Comparison of ENCODE assay signal across 8 cellular contexts in the genomic region with DNA sequence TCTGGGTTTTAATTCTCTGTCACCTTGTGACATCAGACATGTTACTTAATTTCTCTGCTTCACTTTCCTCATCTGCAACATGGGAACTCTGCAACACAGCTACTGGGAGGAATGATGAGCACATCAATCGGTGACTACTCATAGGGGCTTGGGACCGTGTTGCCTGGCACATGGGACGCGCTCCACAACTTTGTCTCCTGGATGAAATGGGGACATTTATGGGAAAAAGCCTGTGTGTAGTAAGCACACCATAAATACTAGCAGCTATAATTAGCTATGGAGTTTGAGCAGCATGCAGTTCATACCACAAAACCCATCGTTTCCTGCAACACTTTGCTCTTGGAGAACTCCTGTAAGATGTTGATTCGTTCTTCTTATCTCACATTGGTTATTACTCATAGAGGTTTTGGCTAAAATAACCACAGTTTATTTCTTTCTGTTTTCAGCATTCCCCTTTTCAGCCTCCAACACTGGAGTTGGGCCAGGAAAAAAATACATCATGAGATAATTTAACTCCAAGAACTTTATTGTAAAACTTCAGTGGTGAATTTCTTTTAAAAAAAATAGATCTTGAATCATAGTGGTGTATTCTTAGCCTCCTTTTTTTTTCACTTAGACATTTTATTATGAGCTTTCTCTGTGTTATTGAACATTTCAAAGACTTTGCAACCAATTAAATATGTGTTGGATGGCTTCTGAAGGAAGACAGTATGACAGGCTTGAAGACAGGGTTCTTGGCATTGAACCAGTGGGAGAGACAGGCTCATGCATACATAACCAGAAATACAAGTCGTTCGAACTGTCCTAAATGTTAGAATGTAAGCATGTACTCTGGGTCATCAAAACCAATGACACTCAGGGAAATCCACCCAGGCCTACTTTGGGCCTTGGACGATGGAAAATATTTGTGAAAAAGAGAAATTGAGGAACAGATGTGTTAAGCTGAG.
A peak's percentile ranks its signal among the peaks of the same experiment; 100 is the strongest.
DNase-seq lines count a peak whose midpoint lies in the region; ATAC-seq, FAIRE-seq and TF ChIP-seq lines count a peak whose summit lies in the region.

No MANE protein-coding gene starts in this region.

- peak overlapping the region; percentile 66 for H3K27ac Mint-ChIP-seq in activated CD4-positive, alpha-beta memory T cell treated with anti-CD3 and anti-CD28 coated beads for 36 hours
- peak overlapping the region; percentile 96 for H3K27ac Mint-ChIP-seq in stimulated activated naive CD8-positive, alpha-beta T cell treated with anti-CD3 and anti-CD28 coated beads, Interleukin-15, Interleukin-2, amounts not matched to agents 100 ng/mL and 50 ng/mL, for 24 hours

- no peaks in the 10 kb centered on the region for H3K27me3 ChIP-seq in heart right ventricle

- H3K9me3 Mint-ChIP-seq in activated CD4-positive, alpha-beta memory T cell treated with anti-CD3 and anti-CD28 coated beads for 36 hours, result no peaks in the 10 kb centered on the region
- peaks cover 12% of the 10 kb centered on the region for H3K9me3 Mint-ChIP-seq in stimulated activated naive CD8-positive, alpha-beta T cell treated with anti-CD3 and anti-CD28 coated beads, Interleukin-15, Interleukin-2, amounts not matched to agents 100 ng/mL and 50 ng/mL, for 24 hours

- peaks cover 0 to 34% (median 0%) of the 10 kb centered on the region in 9 donors for H3K36me3 ChIP-seq in heart right ventricle

- CTCF ChIA-PET in activated CD4-positive, alpha-beta memory T cell treated with anti-CD3 and anti-CD28 coated beads for 36 hours (lab: Charles Lee), result interaction anchor here (0.9 to 1.5 kb wide), 8 partner anchors 10 to 144 kb away, joined by 3 to 5 read pairs (median 4); no protein-coding TSS in a partner anchor

- peak overlapping the region in 8 of 10 donors; percentile 5 to 83 (median 66) for H3K27ac ChIP-seq in heart right ventricle

- POLR2A ChIA-PET in activated CD4-positive, alpha-beta memory T cell treated with anti-CD3 and anti-CD28 coated beads for 36 hours (lab: Charles Lee), result interaction anchor here (1.0 to 1.7 kb wide), 4 partner anchors 20 to 91 kb away, joined by 3 to 6 read pairs (median 3); no protein-coding TSS in a partner anchor

- no peak for FAIRE-seq in GM19239 (lab: Jason Lieb, UNC)

- H3K4me1 ChIP-seq in heart right ventricle, result peaks cover 0 to 71% (median 18%) of the 10 kb centered on the region in 9 donors

- DNase-seq in COLO829 (ENCODE audit: low spot score) (peak; percentile 56), heart right ventricle (peak in 1 of 2 donors; percentile 38), NCI-H146 (lab: John Stamatoyannopoulos, UW) (no peak), GM19239 (ENCODE audit: insufficient read length, low spot score) (no peak), NCI-H2196 (lab: John Stamatoyannopoulos, UW; ENCODE audit: unreplicated experiment) (no peak)
- peak; percentile 34 for DNase-seq in activated CD4-positive, alpha-beta memory T cell treated with anti-CD3 and anti-CD28 coated beads for 36 hours

- intact Hi-C loops in activated CD4-positive, alpha-beta memory T cell treated with anti-CD3 and anti-CD28 coated beads for 36 hours (cut with micrococcal nuclease), result loop anchor here (1.0 to 5.0 kb wide), 6 partner anchors 9 to 245 kb away; no protein-coding TSS in a partner anchor
- intact Hi-C loops in heart right ventricle (cut with DNase I), result no loop called here

- H3K27me3 Mint-ChIP-seq in activated CD4-positive, alpha-beta memory T cell treated with anti-CD3 and anti-CD28 coated beads for 36 hours, result no peaks in the 10 kb centered on the region
- H3K27me3 Mint-ChIP-seq in stimulated activated naive CD8-positive, alpha-beta T cell treated with anti-CD3 and anti-CD28 coated beads, Interleukin-15, Interleukin-2, amounts not matched to agents 100 ng/mL and 50 ng/mL, for 24 hours, result no peaks in the 10 kb centered on the region

- no peaks in the 10 kb centered on the region for H3K36me3 Mint-ChIP-seq in activated CD4-positive, alpha-beta memory T cell treated with anti-CD3 and anti-CD28 coated beads for 36 hours
- H3K36me3 Mint-ChIP-seq in stimulated activated naive CD8-positive, alpha-beta T cell treated with anti-CD3 and anti-CD28 coated beads, Interleukin-15, Interleukin-2, amounts not matched to agents 100 ng/mL and 50 ng/mL, for 24 hours (ENCODE audit: low read depth), result peaks cover 81% of the 10 kb centered on the region

- WGBS in heart right ventricle, 2 donors, result 49 to 52% methylated on average over 9 of the region's 9 CpGs

- peaks cover 69% of the 10 kb centered on the region for H3K4me1 Mint-ChIP-seq in activated CD4-positive, alpha-beta memory T cell treated with anti-CD3 and anti-CD28 coated beads for 36 hours (ENCODE audit: low read depth)
- H3K4me1 Mint-ChIP-seq in stimulated activated naive CD8-positive, alpha-beta T cell treated with anti-CD3 and anti-CD28 coated beads, Interleukin-15, Interleukin-2, amounts not matched to agents 100 ng/mL and 50 ng/mL, for 24 hours (ENCODE audit: low read depth), result peaks cover 100% of the 10 kb centered on the region

- peak overlapping the region; percentile 25 for H3K4me3 Mint-ChIP-seq in activated CD4-positive, alpha-beta memory T cell treated with anti-CD3 and anti-CD28 coated beads for 36 hours
- peak overlapping the region; percentile 62 for H3K4me3 Mint-ChIP-seq in stimulated activated naive CD8-positive, alpha-beta T cell treated with anti-CD3 and anti-CD28 coated beads, Interleukin-15, Interleukin-2, amounts not matched to agents 100 ng/mL and 50 ng/mL, for 24 hours

- TF ChIP-seq CTCF in heart right ventricle (IDR thresholded peaks at IDR 0.05), result no peak

- ATAC-seq in HG03354 (IDR thresholded peaks at IDR 0.05; ENCODE audit: poor library complexity, severe bottlenecking, unreplicated experiment) (peak; percentile 36), heart right ventricle (peak; percentile 36 to 83 (median 72))

- peaks cover 0 to 2% (median 0%) of the 10 kb centered on the region in 11 donors for H3K9me3 ChIP-seq in heart right ventricle

- no peak overlapping the region for H3K4me3 ChIP-seq in heart right ventricle

Comparison
In these comparisons a context has a peak if more than half of its experiments do, and no peak if none do; other contexts are left out.
1. DNase-seq: peak in COLO829 (single experiment) and activated CD4-positive, alpha-beta memory T cell treated with anti-CD3 and anti-CD28 coated beads for 36 hours (single experiment); none in NCI-H146 (single experiment), GM19239 (single experiment) and NCI-H2196 (single experiment).